ENCODE assay signal across 8 cellular contexts in the genomic region with DNA sequence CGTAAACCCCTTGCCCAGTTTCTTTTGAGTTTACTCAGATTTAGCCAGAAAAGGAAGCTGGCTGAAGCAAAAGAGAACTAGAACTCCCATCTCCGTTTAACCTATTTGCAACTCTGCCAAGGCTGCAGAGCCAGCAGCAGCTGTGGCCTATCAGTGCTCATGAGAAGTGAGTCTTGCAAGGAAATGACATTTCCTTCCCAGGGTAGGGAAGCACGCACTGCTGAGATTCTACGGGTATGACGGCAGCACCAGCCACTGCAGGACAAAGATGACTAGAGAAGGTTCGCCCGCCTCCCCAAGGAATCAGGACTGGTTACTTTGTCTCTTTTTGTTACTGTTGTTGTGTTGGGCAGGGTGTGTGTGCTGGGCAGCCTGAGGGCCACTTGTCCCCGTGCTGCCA. TPM values are rescaled to one million over a fixed set of nuclear protein-coding genes. Genes with fewer than 3 reads are reported as not detected.
DNase-seq lines count a peak whose midpoint lies in the region; ATAC-seq, FAIRE-seq and TF ChIP-seq lines count a peak whose summit lies in the region.

No MANE protein-coding gene starts in this region.

- intact Hi-C loops in uterus (cut with DNase I; ENCODE audit: low total_unique reads) = no loop called here

- DNase-seq in astrocyte of the cerebellum (ENCODE audit: low read depth) (peak; percentile 63), left lobe of liver (ENCODE audit: low spot score) (peak; percentile 53), uterus (peak; percentile 70 to 71), NCI-H1105 treated with DMSO at 0.1 percent for 48 hours (lab: John Stamatoyannopoulos, UW) (no peak), urothelium cell line (ENCODE audit: low spot score) (no peak)
- DNase-seq in central memory CD4-positive, alpha-beta T cell = no peak

- FAIRE-seq in urothelium cell line (lab: Jason Lieb, UNC) = no peak

- peak overlapping the region; percentile 55 to 69 for H3K27ac ChIP-seq in uterus

- H3K4me1 ChIP-seq in uterus = no peaks in the 10 kb centered on the region

- no peaks in the 10 kb centered on the region for H3K9me3 ChIP-seq in uterus

- H3K27me3 ChIP-seq in uterus = no peaks in the 10 kb centered on the region

- TF ChIP-seq CTCF in astrocyte of the cerebellum (IDR thresholded peaks at IDR 0.05; ENCODE audit: low read depth, low read length, missing control alignments) = no peak
- peak in 1 of 4 experiments; percentile 3 for TF ChIP-seq CTCF in uterus (IDR thresholded peaks at IDR 0.05)

- in situ Hi-C loops in astrocyte of the cerebellum (cut with HindIII; ENCODE audit: low sequenced_read_pairs) = loop anchor here (25.0 kb wide), 1 partner anchor 255 kb away; no protein-coding TSS in a partner anchor

- H3K36me3 ChIP-seq in uterus = no peaks in the 10 kb centered on the region

- H3K4me3 ChIP-seq in astrocyte of the cerebellum (ENCODE audit: low read depth, low read length) (no peak overlapping the region), uterus (no peak overlapping the region)

- TF ChIP-seq POLR2A in uterus (IDR thresholded peaks at IDR 0.05) = no peak

- peak; percentile 87 for ATAC-seq in GM18867 (IDR thresholded peaks at IDR 0.05; ENCODE audit: unreplicated experiment)
- peak; percentile 50 for ATAC-seq in HG03060 (IDR thresholded peaks at IDR 0.05; ENCODE audit: low read depth, unreplicated experiment)
- ATAC-seq in left lobe of liver = peak; percentile 82

RNA-seq across cellular contexts. Expression of a gene that starts 47.6 kb away (rescaled TPM):
- total RNA-seq in left lobe of liver (0.40 TPM), uterus (1 to 10 TPM in 3 of 4 donors, under 1 TPM in 1; 0.26 to 6.0 (median 2.8) TPM)

Comparison
In these comparisons a context has a peak if more than half of its experiments do, and no peak if none do; other contexts are left out.
1. DNase-seq: peak in astrocyte of the cerebellum (single experiment), left lobe of liver (single experiment) and uterus (2 of 2); none in NCI-H1105 treated with DMSO at 0.1 percent for 48 hours (single experiment), urothelium cell line (single experiment) and central memory CD4-positive, alpha-beta T cell (single experiment).
2. Peak in every context shown above with its lines, with median percentiles within 50 percentile points of each other: ATAC-seq.